ENCODE assay signal across 15 cellular contexts in genomic region chr7:13992621-13992982, GRCh38. TPM values are rescaled to one million over a fixed set of nuclear protein-coding genes. Genes with fewer than 3 reads are reported as not detected.
DNase-seq lines count a peak whose midpoint lies in the region; ATAC-seq and TF ChIP-seq lines count a peak whose summit lies in the region.
"Had no signal": no experiment of that assay in that cellular context is flagged by ENCODE, and none has a peak within 500 bp of the region (broad histone marks: within the 10 kb centered on the region; RNA-seq: fewer than 3 reads in every experiment).

No MANE protein-coding gene starts in this region.

- H3K27ac ChIP-seq in breast epithelium (peak overlapping the region; percentile 93 to 96), colonic mucosa (peak overlapping the region; percentile 68), tibial artery (peak overlapping the region; percentile 73 to 86)

- intact Hi-C loops in breast epithelium (cut with DNase I; ENCODE audit: low total_unique reads) (no loop called here), MCF 10A (cut with micrococcal nuclease) (no loop called here), colonic mucosa (cut with DNase I) (no loop called here), tibial artery (cut with DNase I; ENCODE audit: low total_unique reads) (no loop called here)

- TF ChIP-seq POLR2A in breast epithelium (IDR thresholded peaks at IDR 0.05): no peak

- no peak for ATAC-seq in activated CD8-positive, alpha-beta T cell treated with anti-CD3 and anti-CD28 coated beads, Interleukin-2, amount 10 ng/mL, durations not matched to agents 7 days and 5 days
- ATAC-seq: activated naive CD8-positive, alpha-beta T cell treated with anti-CD3 and anti-CD28 coated beads, Interleukin-2, amount 50 U/mL, for 24 hours; stimulated activated naive CD8-positive, alpha-beta T cell treated with anti-CD3 and anti-CD28 coated beads, Interleukin-15, Interleukin-2, amounts not matched to agents 100 U/mL and 50 U/mL, for 24 hours had no signal

- no peaks in the 10 kb centered on the region for H3K9me3 ChIP-seq in breast epithelium
- H3K9me3 ChIP-seq in colonic mucosa: no peaks in the 10 kb centered on the region
- no peaks in the 10 kb centered on the region for H3K9me3 ChIP-seq in tibial artery

- H3K9ac ChIP-seq in colonic mucosa (ENCODE audit: low read depth in 2 of 2, low read length in 2 of 2): no peak overlapping the region

- H3K36me3 Mint-ChIP-seq in MCF 10A (ENCODE audit: insufficient read depth, unreplicated experiment): no peaks in the 10 kb centered on the region
- H3K36me3 Mint-ChIP-seq in activated CD8-positive, alpha-beta T cell treated with anti-CD3 and anti-CD28 coated beads, Interleukin-2, amount 10 ng/mL, durations not matched to agents 7 days and 5 days (ENCODE audit: low read depth): no peaks in the 10 kb centered on the region
- H3K36me3 Mint-ChIP-seq: IgD-negative memory B cell had no signal

- H3K4me3 ChIP-seq in breast epithelium: peak overlapping the region in 2 of 3 donors; percentile 74 to 81
- no peak overlapping the region for H3K4me3 ChIP-seq in colonic mucosa
- H3K4me3 ChIP-seq in tibial artery: peak overlapping the region; percentile 70 to 71

- H3K9me3 Mint-ChIP-seq in MCF 10A (ENCODE audit: unreplicated experiment): no peaks in the 10 kb centered on the region
- no peaks in the 10 kb centered on the region for H3K9me3 Mint-ChIP-seq in activated CD8-positive, alpha-beta T cell treated with anti-CD3 and anti-CD28 coated beads, Interleukin-2, amount 10 ng/mL, durations not matched to agents 7 days and 5 days (ENCODE audit: insufficient read depth)

- no peaks in the 10 kb centered on the region for H3K36me3 ChIP-seq in breast epithelium
- no peaks in the 10 kb centered on the region for H3K36me3 ChIP-seq in colonic mucosa
- no peaks in the 10 kb centered on the region for H3K36me3 ChIP-seq in tibial artery

- POLR2A ChIA-PET in MCF 10A (lab: Yijun Ruan, JAX): no interaction called here
- POLR2A ChIA-PET in activated CD8-positive, alpha-beta T cell treated with anti-CD3 and anti-CD28 coated beads, Interleukin-2, amount 10 ng/mL, durations not matched to agents 7 days and 5 days (lab: Charles Lee): no interaction called here

- no peaks in the 10 kb centered on the region for H3K27me3 Mint-ChIP-seq in MCF 10A (ENCODE audit: insufficient read depth, unreplicated experiment)
- no peaks in the 10 kb centered on the region for H3K27me3 Mint-ChIP-seq in activated CD8-positive, alpha-beta T cell treated with anti-CD3 and anti-CD28 coated beads, Interleukin-2, amount 10 ng/mL, durations not matched to agents 7 days and 5 days (ENCODE audit: low read depth)
- H3K27me3 Mint-ChIP-seq: IgD-negative memory B cell had no signal

- H3K4me3 Mint-ChIP-seq in MCF 10A (ENCODE audit: unreplicated experiment): no peak overlapping the region
- no peak overlapping the region for H3K4me3 Mint-ChIP-seq in activated CD8-positive, alpha-beta T cell treated with anti-CD3 and anti-CD28 coated beads, Interleukin-2, amount 10 ng/mL, durations not matched to agents 7 days and 5 days
- H3K4me3 Mint-ChIP-seq: activated naive CD8-positive, alpha-beta T cell treated with anti-CD3 and anti-CD28 coated beads, Interleukin-2, amount 50 U/mL, for 24 hours; IgD-negative memory B cell had no signal

- H3K27me3 ChIP-seq in breast epithelium (no peaks in the 10 kb centered on the region), colonic mucosa (no peaks in the 10 kb centered on the region), tibial artery (no peaks in the 10 kb centered on the region)

- DNase-seq in breast epithelium (ENCODE audit: low spot score in 2 of 2) (no peak), MCF 10A (ENCODE audit: unreplicated experiment) (no peak), colonic mucosa (no peak), medulla oblongata (ENCODE audit: extremely low spot score) (peak; percentile 25), tibial artery (no peak), NCI-H1930 (lab: John Stamatoyannopoulos, UW) (no peak), NCI-H2196 treated with DMSO at 0.1 percent for 48 hours (lab: John Stamatoyannopoulos, UW; ENCODE audit: unreplicated experiment) (no peak)
- DNase-seq in activated CD8-positive, alpha-beta T cell treated with anti-CD3 and anti-CD28 coated beads, Interleukin-2, amount 10 ng/mL, durations not matched to agents 7 days and 5 days: no peak
- DNase-seq: activated naive CD8-positive, alpha-beta T cell treated with anti-CD3 and anti-CD28 coated beads, Interleukin-2, amount 50 U/mL, for 24 hours; activated T-cell treated with anti-CD3 and anti-CD28 coated beads, Interleukin-2, amount 50 U/mL, for 1 hour; cortex of kidney; NCI-H1105; NCI-H510A treated with DMSO at 0.1 percent for 48 hours; stimulated activated naive CD8-positive, alpha-beta T cell treated with anti-CD3 and anti-CD28 coated beads, Interleukin-15, Interleukin-2, amounts not matched to agents 100 U/mL and 50 U/mL, for 24 hours had no signal

- no TSS peak for BruUV-seq in MCF 10A (replicated peaks; lab: Mats Ljungman, UMichigan)

- no peak overlapping the region for H3K27ac Mint-ChIP-seq in MCF 10A (ENCODE audit: low read depth, unreplicated experiment)
- no peak overlapping the region for H3K27ac Mint-ChIP-seq in activated CD8-positive, alpha-beta T cell treated with anti-CD3 and anti-CD28 coated beads, Interleukin-2, amount 10 ng/mL, durations not matched to agents 7 days and 5 days
- H3K27ac Mint-ChIP-seq: activated naive CD8-positive, alpha-beta T cell treated with anti-CD3 and anti-CD28 coated beads, Interleukin-2, amount 50 U/mL, for 24 hours; IgD-negative memory B cell had no signal

- no peak for TF ChIP-seq CTCF in breast epithelium (IDR thresholded peaks at IDR 0.05)
- no peak for TF ChIP-seq CTCF in MCF 10A (IDR thresholded peaks at IDR 0.05; ENCODE audit: unreplicated experiment)
- TF ChIP-seq CTCF in colonic mucosa (IDR thresholded peaks at IDR 0.05): no peak
- no peak for TF ChIP-seq CTCF in tibial artery (IDR thresholded peaks at IDR 0.05)

- no peaks in the 10 kb centered on the region for H3K4me1 ChIP-seq in breast epithelium
- H3K4me1 ChIP-seq in colonic mucosa: no peaks in the 10 kb centered on the region
- peaks cover 0 to 30% (median 5%) of the 10 kb centered on the region in 4 donors for H3K4me1 ChIP-seq in tibial artery

- CTCF ChIA-PET in MCF 10A (lab: Yijun Ruan, JAX): interaction anchor here (0.7 to 1.4 kb wide), 3 partner anchors 28 to 682 kb away, joined by 3 to 5 read pairs (median 3); no protein-coding TSS in a partner anchor
- CTCF ChIA-PET in activated CD8-positive, alpha-beta T cell treated with anti-CD3 and anti-CD28 coated beads, Interleukin-2, amount 10 ng/mL, durations not matched to agents 7 days and 5 days (lab: Charles Lee): no interaction called here

- H3K4me1 Mint-ChIP-seq in MCF 10A (ENCODE audit: insufficient read depth, unreplicated experiment): no peaks in the 10 kb centered on the region
- H3K4me1 Mint-ChIP-seq in activated CD8-positive, alpha-beta T cell treated with anti-CD3 and anti-CD28 coated beads, Interleukin-2, amount 10 ng/mL, durations not matched to agents 7 days and 5 days (ENCODE audit: low read depth): no peaks in the 10 kb centered on the region
- H3K4me1 Mint-ChIP-seq: activated naive CD8-positive, alpha-beta T cell treated with anti-CD3 and anti-CD28 coated beads, Interleukin-2, amount 50 U/mL, for 24 hours; IgD-negative memory B cell had no signal

RNA-seq across cellular contexts. Expression of gene ETV1, which starts 3.1 kb away (rescaled TPM):
- total RNA-seq in breast epithelium (10 to 100 TPM in 1 of 3 donors, 1 to 10 TPM in 2; 3.2 to 10.1 (median 5.6) TPM), MCF 10A (2022) (5.9 and 6.9 TPM in 2 replicates), colonic mucosa (1 to 10 TPM; 1.6 to 4.3 TPM)
- under 1 TPM in 1 of 2 experiments, not detected in 1; 0.31 TPM for total RNA-seq in activated CD8-positive, alpha-beta T cell treated with anti-CD3 and anti-CD28 coated beads, Interleukin-2, amount 10 ng/mL, durations not matched to agents 7 days and 5 days
